1 cellular context compared by ENCODE assay signal in the genomic region with DNA sequence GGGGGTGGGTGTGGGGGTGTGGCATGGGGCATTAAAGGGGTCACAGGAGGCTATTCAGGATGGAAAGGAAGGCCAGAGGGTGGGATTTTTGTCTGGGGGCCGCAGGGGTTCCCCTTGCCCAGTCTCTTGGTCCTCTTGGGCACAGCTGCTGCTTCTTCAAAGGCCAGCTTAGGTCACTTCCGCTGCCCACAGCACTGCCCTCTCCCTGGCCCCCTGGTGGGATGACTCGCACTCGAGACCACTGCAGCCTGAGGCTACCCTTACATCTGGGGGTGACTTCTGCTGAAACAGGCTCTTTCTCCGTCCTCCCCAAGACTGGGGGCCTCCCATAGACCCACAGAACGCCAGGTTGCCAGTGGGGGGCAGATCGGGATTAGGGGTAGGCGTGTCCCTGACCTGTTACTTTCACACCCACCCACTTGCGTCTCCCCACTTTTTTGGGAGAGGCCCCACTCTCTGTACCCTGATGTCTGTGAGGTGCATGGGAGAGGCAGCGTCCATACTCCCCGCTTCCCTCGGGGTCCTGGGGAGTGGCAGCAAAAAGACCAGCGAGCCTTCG.
TF ChIP-seq lines count a peak whose summit lies in the region.

No MANE protein-coding gene starts in this region.

TF ChIP-seq in A549, 52 proteins besides CTCF, POLR2A, EP300 and RAD21:
- TF ChIP-seq HEYL (CRISPR knock-in tag; IDR thresholded peaks at IDR 0.05) (no peak), JUN (IDR thresholded peaks at IDR 0.05) (no peak), CEBPB (IDR thresholded peaks at IDR 0.05) (no peak), MAFK (IDR thresholded peaks at IDR 0.05; ENCODE audit: partially characterized antibody) (no peak), HDAC2 (IDR thresholded peaks at IDR 0.05) (no peak), KDM5A (IDR thresholded peaks at IDR 0.05) (no peak), MAZ (IDR thresholded peaks at IDR 0.05; ENCODE audit: borderline replicate concordance, low read depth, low read length) (no peak), PHF8 (IDR thresholded peaks at IDR 0.05; ENCODE audit: borderline replicate concordance, low read depth) (no peak), RNF2 (IDR thresholded peaks at IDR 0.05; ENCODE audit: borderline replicate concordance, low read depth) (no peak), EHMT2 (IDR thresholded peaks at IDR 0.05; ENCODE audit: low read depth) (no peak), ESRRA (IDR thresholded peaks at IDR 0.05; ENCODE audit: borderline replicate concordance, low read length) (no peak), GATA3 (IDR thresholded peaks at IDR 0.05; ENCODE audit: borderline replicate concordance) (no peak), FOSL2 (IDR thresholded peaks at IDR 0.05) (no peak), FOSL2 (CRISPR knock-in tag; IDR thresholded peaks at IDR 0.05) (no peak), SREBF2 (IDR thresholded peaks at IDR 0.05) (no peak), ZFP36 (IDR thresholded peaks at IDR 0.05; ENCODE audit: borderline replicate concordance, partially characterized antibody) (no peak), EHF (CRISPR knock-in tag; IDR thresholded peaks at IDR 0.05) (no peak)
- TF ChIP-seq, protein P1, sequence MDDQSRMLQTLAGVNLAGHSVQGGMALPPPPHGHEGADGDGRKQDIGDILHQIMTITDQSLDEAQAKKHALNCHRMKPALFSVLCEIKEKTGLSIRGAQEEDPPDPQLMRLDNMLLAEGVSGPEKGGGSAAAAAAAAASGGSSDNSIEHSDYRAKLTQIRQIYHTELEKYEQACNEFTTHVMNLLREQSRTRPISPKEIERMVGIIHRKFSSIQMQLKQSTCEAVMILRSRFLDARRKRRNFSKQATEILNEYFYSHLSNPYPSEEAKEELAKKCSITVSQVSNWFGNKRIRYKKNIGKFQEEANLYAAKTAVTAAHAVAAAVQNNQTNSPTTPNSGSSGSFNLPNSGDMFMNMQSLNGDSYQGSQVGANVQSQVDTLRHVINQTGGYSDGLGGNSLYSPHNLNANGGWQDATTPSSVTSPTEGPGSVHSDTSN (IDR thresholded peaks at IDR 0.05) = no peak
- TF ChIP-seq, protein P2, sequence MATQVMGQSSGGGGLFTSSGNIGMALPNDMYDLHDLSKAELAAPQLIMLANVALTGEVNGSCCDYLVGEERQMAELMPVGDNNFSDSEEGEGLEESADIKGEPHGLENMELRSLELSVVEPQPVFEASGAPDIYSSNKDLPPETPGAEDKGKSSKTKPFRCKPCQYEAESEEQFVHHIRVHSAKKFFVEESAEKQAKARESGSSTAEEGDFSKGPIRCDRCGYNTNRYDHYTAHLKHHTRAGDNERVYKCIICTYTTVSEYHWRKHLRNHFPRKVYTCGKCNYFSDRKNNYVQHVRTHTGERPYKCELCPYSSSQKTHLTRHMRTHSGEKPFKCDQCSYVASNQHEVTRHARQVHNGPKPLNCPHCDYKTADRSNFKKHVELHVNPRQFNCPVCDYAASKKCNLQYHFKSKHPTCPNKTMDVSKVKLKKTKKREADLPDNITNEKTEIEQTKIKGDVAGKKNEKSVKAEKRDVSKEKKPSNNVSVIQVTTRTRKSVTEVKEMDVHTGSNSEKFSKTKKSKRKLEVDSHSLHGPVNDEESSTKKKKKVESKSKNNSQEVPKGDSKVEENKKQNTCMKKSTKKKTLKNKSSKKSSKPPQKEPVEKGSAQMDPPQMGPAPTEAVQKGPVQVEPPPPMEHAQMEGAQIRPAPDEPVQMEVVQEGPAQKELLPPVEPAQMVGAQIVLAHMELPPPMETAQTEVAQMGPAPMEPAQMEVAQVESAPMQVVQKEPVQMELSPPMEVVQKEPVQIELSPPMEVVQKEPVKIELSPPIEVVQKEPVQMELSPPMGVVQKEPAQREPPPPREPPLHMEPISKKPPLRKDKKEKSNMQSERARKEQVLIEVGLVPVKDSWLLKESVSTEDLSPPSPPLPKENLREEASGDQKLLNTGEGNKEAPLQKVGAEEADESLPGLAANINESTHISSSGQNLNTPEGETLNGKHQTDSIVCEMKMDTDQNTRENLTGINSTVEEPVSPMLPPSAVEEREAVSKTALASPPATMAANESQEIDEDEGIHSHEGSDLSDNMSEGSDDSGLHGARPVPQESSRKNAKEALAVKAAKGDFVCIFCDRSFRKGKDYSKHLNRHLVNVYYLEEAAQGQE (IDR thresholded peaks at IDR 0.05) = no peak
